19 cellular contexts compared by ENCODE assay signal in the genomic region with DNA sequence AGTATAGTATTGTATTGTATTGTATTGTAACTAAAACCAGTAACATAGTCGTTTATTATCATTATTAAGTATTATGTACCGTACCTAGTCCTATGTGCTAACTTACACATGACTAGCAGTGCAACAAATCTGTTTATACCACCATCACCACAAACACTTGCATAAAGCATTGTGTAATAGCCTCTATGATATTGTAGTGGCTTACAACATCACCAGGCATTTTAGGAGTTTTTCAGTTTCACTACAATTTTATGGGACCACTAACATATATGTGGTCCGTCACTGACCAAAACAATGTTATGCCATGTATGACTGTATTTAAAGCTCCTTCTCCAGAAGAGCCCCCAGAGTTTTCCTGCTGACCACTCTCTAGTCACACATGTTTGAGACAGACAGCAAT.
"Had no signal": no experiment of that assay in that cellular context is flagged by ENCODE, and none has a peak within 500 bp of the region (broad histone marks: within the 10 kb centered on the region; RNA-seq: fewer than 3 reads in every experiment).

No MANE protein-coding gene starts in this region.

- DNase-seq: activated naive CD4-positive, alpha-beta T cell treated with anti-CD3 and anti-CD28 coated beads, Interleukin-2, amount 50 U/mL, for 16 hours; amniotic stem cell; endodermal cell; erythroblast; foreskin melanocyte; heart left ventricle; islet precursor cell; mammary epithelial cell; mucosa of descending colon; natural killer cell; nucleus accumbens; sigmoid colon; stimulated activated CD4-positive, alpha-beta T cell treated with anti-CD3 and anti-CD28 coated beads, Interleukin-2, amount 100 ng/mL, for 48 hours; stimulated activated naive CD4-positive, alpha-beta T cell treated with Interleukin-2 at 50 U/mL for 16 hours; upper lobe of left lung had no signal

- H3K4me3 ChIP-seq: heart left ventricle, mucosa of descending colon, sigmoid colon, upper lobe of left lung had no signal

- H3K36me3 ChIP-seq: heart left ventricle, sigmoid colon, upper lobe of left lung had no signal

- ATAC-seq: heart left ventricle, left lobe of liver, mucosa of descending colon, natural killer cell had no signal

- H3K27ac ChIP-seq: heart left ventricle, sigmoid colon, upper lobe of left lung had no signal

- H3K4me1 Mint-ChIP-seq: endodermal cell had no signal

- H3K9me3 ChIP-seq: mucosa of descending colon, sigmoid colon, upper lobe of left lung had no signal

- H3K27ac Mint-ChIP-seq: activated T-helper 2 cell treated with anti-CD3 and anti-CD28 coated beads, Interferon-gamma antibody, Interleukin-2, Interleukin-4, amounts not matched to agents 10 μg/mL and 5 μg/mL and 100 μg/mL, durations not matched to agents 14 hours and 24 hours and 36 hours; endodermal cell; natural killer cell; T-helper 1 cell treated with Interleukin-12 subunit alpha and Interleukin-12 subunit beta and Interleukin-4 antibody, amounts not matched to agents 30 μg/mL and 1 μg/mL, for 36 hours had no signal

- H3K27me3 ChIP-seq: heart left ventricle, sigmoid colon, upper lobe of left lung had no signal

- H3K4me3 Mint-ChIP-seq: brain; endodermal cell; natural killer cell; T-helper 1 cell treated with Interleukin-12 subunit alpha and Interleukin-12 subunit beta and Interleukin-4 antibody, amounts not matched to agents 30 μg/mL and 1 μg/mL, for 36 hours had no signal

- H3K4me1 ChIP-seq: heart left ventricle, upper lobe of left lung had no signal

- H3K36me3 Mint-ChIP-seq: natural killer cell had no signal
